In genomic region chr6:108113557-108114519, GRCh38 we compare ENCODE assay signal across 8 cellular contexts. TPM values are rescaled to one million over a fixed set of nuclear protein-coding genes. Genes with fewer than 3 reads are reported as not detected.
DNase-seq lines count a peak whose midpoint lies in the region; ATAC-seq and TF ChIP-seq lines count a peak whose summit lies in the region.

No MANE protein-coding gene starts in this region.

- peaks cover 12% of the 10 kb centered on the region for H3K36me3 Mint-ChIP-seq in T-helper 17 cell (ENCODE audit: low read depth)

- H3K4me1 Mint-ChIP-seq in T-helper 17 cell, result peaks cover 35% of the 10 kb centered on the region

- peak; percentile 65 for TF ChIP-seq CTCF in epithelial cell of proximal tubule (conservative IDR thresholded peaks at IDR 0.05; ENCODE audit: low read depth, low read length)

- DNase-seq in activated CD8-positive, alpha-beta memory T cell treated with anti-CD3 and anti-CD28 coated beads for 24 hours, result peak; percentile 63
- no peak for DNase-seq in activated CD8-positive, alpha-beta memory T cell treated with anti-CD3 and anti-CD28 coated beads, Interleukin-2, amount 50 U/mL, for 4 hours
- DNase-seq in LoVo (ENCODE audit: low spot score), result peak; percentile 46
- DNase-seq in T-helper 17 cell, result no peak
- DNase-seq in epithelial cell of proximal tubule (ENCODE audit: low read depth), result peak; percentile 20
- DNase-seq in myocyte (ENCODE audit: low read depth), result peak; percentile 72
- no peak for DNase-seq in NCI-H2081 (lab: John Stamatoyannopoulos, UW)

- no peak overlapping the region for H3K27ac Mint-ChIP-seq in T-helper 17 cell

- no peaks in the 10 kb centered on the region for H3K9me3 ChIP-seq in T-helper 17 cell (ENCODE audit: control insufficient read depth, low read length, poor library complexity, severe bottlenecking)

- peak overlapping the region; percentile 23 for H3K4me3 ChIP-seq in epithelial cell of proximal tubule (ENCODE audit: low read depth, low read length)

- peaks cover 92% of the 10 kb centered on the region for H3K27me3 Mint-ChIP-seq in T-helper 17 cell

- H3K4me3 Mint-ChIP-seq in T-helper 17 cell, result peak overlapping the region; percentile 84

- ATAC-seq in T-helper 17 cell (no peak), HG02970 (IDR thresholded peaks at IDR 0.05; ENCODE audit: low FRiP score, unreplicated experiment) (no peak)

RNA-seq across cellular contexts. Expression of gene OSTM1, which starts 39.3 kb away (rescaled TPM):
- 10 to 100 TPM; 36.7 to 38.5 TPM for total RNA-seq in T-helper 17 cell
- 15.0 and 19.1 TPM in 2 replicates for total RNA-seq in epithelial cell of proximal tubule
- 96.9 and 123 TPM in 2 replicates for total RNA-seq in myocyte
- 42.2 TPM for polyA plus RNA-seq in myocyte (2012)

RNA-seq across cellular contexts. Expression of gene NR2E1, which starts 52.0 kb away (rescaled TPM):
- total RNA-seq in T-helper 17 cell (not detected), epithelial cell of proximal tubule (not detected in 2 replicates), myocyte (not detected in 2 replicates)
- not detected for polyA plus RNA-seq in myocyte (2012)

Comparison
In these comparisons a context has a peak if more than half of its experiments do, and no peak if none do; other contexts are left out.
1. DNase-seq: peak in activated CD8-positive, alpha-beta memory T cell treated with anti-CD3 and anti-CD28 coated beads for 24 hours (single experiment), LoVo (single experiment), epithelial cell of proximal tubule (single experiment) and myocyte (single experiment); none in activated CD8-positive, alpha-beta memory T cell treated with anti-CD3 and anti-CD28 coated beads, Interleukin-2, amount 50 U/mL, for 4 hours (single experiment), T-helper 17 cell (0 of 3) and NCI-H2081 (0 of 2).